ENCODE assay signal across 10 cellular contexts in the genomic region with DNA sequence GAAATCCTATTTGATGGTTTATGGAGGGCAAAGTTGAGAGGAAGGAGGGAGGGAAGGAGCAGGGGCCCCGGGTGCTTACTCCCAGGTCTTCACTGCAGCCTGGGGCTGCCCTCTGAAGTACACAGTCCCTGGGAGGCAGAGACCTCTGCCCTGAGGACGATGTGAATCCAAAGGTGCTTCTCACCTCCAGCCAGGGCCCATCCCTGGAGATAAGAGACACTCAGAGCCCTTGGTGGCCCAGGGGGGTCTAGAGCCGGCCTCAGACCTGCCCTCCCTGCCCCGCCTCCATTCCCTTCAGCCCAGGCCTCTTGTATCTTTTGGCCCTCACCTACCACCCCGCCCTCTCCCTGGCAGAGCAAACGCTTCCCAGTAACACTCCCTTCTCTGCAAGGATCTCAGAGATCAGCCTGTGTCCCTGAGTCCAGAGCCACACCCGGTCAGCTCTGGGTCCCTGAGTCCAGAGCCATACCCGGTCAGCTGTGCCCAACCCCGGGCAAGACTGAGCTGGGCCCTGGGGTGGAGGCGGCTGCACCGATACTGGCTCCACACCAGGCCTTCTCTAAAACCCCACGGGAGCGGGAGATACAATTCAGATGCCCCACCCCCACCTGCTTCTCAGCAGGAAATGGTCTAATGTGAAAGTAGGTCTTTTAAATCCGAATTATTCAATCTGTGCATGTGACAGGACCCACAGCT. TPM values are rescaled to one million over a fixed set of nuclear protein-coding genes. Genes with fewer than 3 reads are reported as not detected.
DNase-seq lines count a peak whose midpoint lies in the region; ATAC-seq and TF ChIP-seq lines count a peak whose summit lies in the region.
"Had no signal": no experiment of that assay in that cellular context is flagged by ENCODE, and none has a peak within 500 bp of the region (broad histone marks: within the 10 kb centered on the region; RNA-seq: fewer than 3 reads in every experiment).

No MANE protein-coding gene starts in this region.

- H3K9ac ChIP-seq in mesenchymal stem cell (ENCODE audit: low read length): peak overlapping the region; percentile 52

- H3K4me1 ChIP-seq in right atrium auricular region (peaks cover 0 to 42% of the 10 kb centered on the region in 2 donors), mesenchymal stem cell (ENCODE audit: control insufficient read depth, insufficient read depth, low read depth, low read length) (peaks cover 31% of the 10 kb centered on the region), upper lobe of right lung (peaks cover 12% of the 10 kb centered on the region)

- H2AK5ac ChIP-seq in mesenchymal stem cell (ENCODE audit: low read length, severe bottlenecking): no peak overlapping the region

- DNase-seq in Right ventricle myocardium inferior (ENCODE audit: missing footprints) (peak; percentile 72), right atrium auricular region (ENCODE audit: low spot score) (no peak), mesenchymal stem cell (no peak), upper lobe of right lung (peak; percentile 64), G401 (ENCODE audit: low spot score) (no peak), NCI-H82 treated with DMSO at 0.1 percent for 48 hours (lab: John Stamatoyannopoulos, UW; ENCODE audit: unreplicated experiment) (no peak)
- DNase-seq in activated T-helper 1 cell treated with anti-CD3 and anti-CD28 coated beads, Interleukin-12 subunit alpha, Interleukin-12 subunit beta, Interleukin-2, Interleukin-4 antibody, amounts not matched to agents 30 ng/mL and 10 ng/mL and 1 ng/mL, durations not matched to agents 14 hours and 24 hours and 36 hours (ENCODE audit: low spot score): no peak
- DNase-seq: activated CD4-positive, CD25-positive, alpha-beta regulatory T cell treated with anti-CD3 and anti-CD28 coated beads, Interleukin-2, amount 50 U/mL, for 72 hours; NCI-H82 had no signal

- H3K4me3 ChIP-seq in right atrium auricular region: no peak overlapping the region
- peak overlapping the region in 1 of 2 experiments; percentile 55 for H3K4me3 ChIP-seq in mesenchymal stem cell (ENCODE audit: insufficient read depth in 1 of 2, low read depth in 1 of 2, low read length in 2 of 2)
- H3K4me3 ChIP-seq in upper lobe of right lung: no peak overlapping the region

- peak overlapping the region in 1 of 2 experiments; percentile 20 for H3K4ac ChIP-seq in mesenchymal stem cell (ENCODE audit: low read depth in 1 of 2, low read length in 2 of 2)

- peaks cover 21% of the 10 kb centered on the region for H3K4me1 Mint-ChIP-seq in activated T-helper 1 cell treated with anti-CD3 and anti-CD28 coated beads, Interleukin-12 subunit alpha, Interleukin-12 subunit beta, Interleukin-2, Interleukin-4 antibody, amounts not matched to agents 30 ng/mL and 10 ng/mL and 1 ng/mL, durations not matched to agents 14 hours and 24 hours and 36 hours (ENCODE audit: low read depth)

- no peak overlapping the region for H4K8ac ChIP-seq in mesenchymal stem cell (ENCODE audit: low read length)

- in situ Hi-C loops in G401 (cut with HindIII; ENCODE audit: low sequenced_read_pairs): no loop called here

- no peaks in the 10 kb centered on the region for H3K36me3 ChIP-seq in right atrium auricular region
- peaks cover 0 to 11% of the 10 kb centered on the region in 2 experiments for H3K36me3 ChIP-seq in mesenchymal stem cell (ENCODE audit: control insufficient read depth in 1 of 2, insufficient read depth in 2 of 2, low read depth in 1 of 2, low read length in 2 of 2)
- H3K36me3 ChIP-seq in upper lobe of right lung: no peaks in the 10 kb centered on the region

- no peaks in the 10 kb centered on the region for H3K9me3 Mint-ChIP-seq in activated T-helper 1 cell treated with anti-CD3 and anti-CD28 coated beads, Interleukin-12 subunit alpha, Interleukin-12 subunit beta, Interleukin-2, Interleukin-4 antibody, amounts not matched to agents 30 ng/mL and 10 ng/mL and 1 ng/mL, durations not matched to agents 14 hours and 24 hours and 36 hours

- H3K18ac ChIP-seq in mesenchymal stem cell (ENCODE audit: low read depth in 1 of 2, low read length in 2 of 2): peak overlapping the region in 1 of 2 experiments; percentile 51

- intact Hi-C loops in Right ventricle myocardium inferior (cut with DNase I): no loop called here
- intact Hi-C loops in activated T-helper 1 cell treated with anti-CD3 and anti-CD28 coated beads, Interleukin-12 subunit alpha, Interleukin-12 subunit beta, Interleukin-2, Interleukin-4 antibody, amounts not matched to agents 30 ng/mL and 10 ng/mL and 1 ng/mL, durations not matched to agents 14 hours and 24 hours and 36 hours (cut with micrococcal nuclease): no loop called here
- intact Hi-C loops in upper lobe of right lung (cut with DNase I): loop anchor here (10.0 kb wide), 1 partner anchor 140 kb away; no protein-coding TSS in a partner anchor

- peaks cover 20% of the 10 kb centered on the region for H3K79me1 ChIP-seq in mesenchymal stem cell (replicated peaks; ENCODE audit: low read length, poor library complexity, severe bottlenecking)

- H3K9me3 ChIP-seq in right atrium auricular region (no peaks in the 10 kb centered on the region), mesenchymal stem cell (ENCODE audit: control insufficient read depth, low read length) (no peaks in the 10 kb centered on the region), upper lobe of right lung (no peaks in the 10 kb centered on the region)

- H3K14ac ChIP-seq in mesenchymal stem cell (ENCODE audit: low read length in 2 of 2): peak overlapping the region in 1 of 2 experiments; percentile 57

- TF ChIP-seq CTCF in right atrium auricular region (IDR thresholded peaks at IDR 0.05) (no peak), upper lobe of right lung (IDR thresholded peaks at IDR 0.05) (no peak)

- H2BK12ac ChIP-seq in mesenchymal stem cell (ENCODE audit: low read length in 2 of 2): peak overlapping the region in 1 of 2 experiments; percentile 16

- H4K91ac ChIP-seq in mesenchymal stem cell (ENCODE audit: low read length): no peak overlapping the region

- H2BK15ac ChIP-seq in mesenchymal stem cell (ENCODE audit: low read depth, poor library complexity, severe bottlenecking): no peak overlapping the region

- H3K27ac ChIP-seq in right atrium auricular region (peak overlapping the region in 1 of 2 donors; percentile 33), mesenchymal stem cell (ENCODE audit: low read length, poor library complexity, severe bottlenecking) (no peak overlapping the region), upper lobe of right lung (no peak overlapping the region)

- no peak overlapping the region for H2BK120ac ChIP-seq in mesenchymal stem cell (ENCODE audit: low read depth, low read length)

- peaks cover 2% of the 10 kb centered on the region for H3K36me3 Mint-ChIP-seq in activated T-helper 1 cell treated with anti-CD3 and anti-CD28 coated beads, Interleukin-12 subunit alpha, Interleukin-12 subunit beta, Interleukin-2, Interleukin-4 antibody, amounts not matched to agents 30 ng/mL and 10 ng/mL and 1 ng/mL, durations not matched to agents 14 hours and 24 hours and 36 hours (ENCODE audit: low read depth)

- WGBS in mesenchymal stem cell: 43% methylated on average over 12 of the region's 14 CpGs

- no peak overlapping the region for H3K4me2 ChIP-seq in mesenchymal stem cell (ENCODE audit: low read length, poor library complexity, severe bottlenecking)

- peak overlapping the region; percentile 57 for H2AFZ ChIP-seq in mesenchymal stem cell (ENCODE audit: low read depth, low read length)

- peak overlapping the region; percentile 72 for H3K27ac Mint-ChIP-seq in activated T-helper 1 cell treated with anti-CD3 and anti-CD28 coated beads, Interleukin-12 subunit alpha, Interleukin-12 subunit beta, Interleukin-2, Interleukin-4 antibody, amounts not matched to agents 30 ng/mL and 10 ng/mL and 1 ng/mL, durations not matched to agents 14 hours and 24 hours and 36 hours

- no peak overlapping the region for H3K23ac ChIP-seq in mesenchymal stem cell (ENCODE audit: low read length in 2 of 2)

- H3K27me3 ChIP-seq in right atrium auricular region (no peaks in the 10 kb centered on the region), mesenchymal stem cell (ENCODE audit: control insufficient read depth in 1 of 2, insufficient read depth in 1 of 2, low read length in 2 of 2) (peaks cover 0 to 11% of the 10 kb centered on the region in 2 experiments), upper lobe of right lung (no peaks in the 10 kb centered on the region)

- H2BK5ac ChIP-seq in mesenchymal stem cell (ENCODE audit: low read depth, low read length, poor library complexity, severe bottlenecking): no peak overlapping the region

- peaks cover 9% of the 10 kb centered on the region for H3K27me3 Mint-ChIP-seq in activated T-helper 1 cell treated with anti-CD3 and anti-CD28 coated beads, Interleukin-12 subunit alpha, Interleukin-12 subunit beta, Interleukin-2, Interleukin-4 antibody, amounts not matched to agents 30 ng/mL and 10 ng/mL and 1 ng/mL, durations not matched to agents 14 hours and 24 hours and 36 hours (ENCODE audit: insufficient read depth)

- ATAC-seq in Right ventricle myocardium inferior: peak; percentile 23
- ATAC-seq in upper lobe of right lung: peak; percentile 0
- no peak for ATAC-seq in HG03442 (IDR thresholded peaks at IDR 0.05; ENCODE audit: unreplicated experiment)

- H3K4me3 Mint-ChIP-seq in activated T-helper 1 cell treated with anti-CD3 and anti-CD28 coated beads, Interleukin-12 subunit alpha, Interleukin-12 subunit beta, Interleukin-2, Interleukin-4 antibody, amounts not matched to agents 30 ng/mL and 10 ng/mL and 1 ng/mL, durations not matched to agents 14 hours and 24 hours and 36 hours: peak overlapping the region; percentile 26

RNA-seq across cellular contexts. Expression of gene GNB1, which starts 3.6 kb away (rescaled TPM):
- total RNA-seq in Right ventricle myocardium inferior (182 TPM), right atrium auricular region (10 to 100 TPM; 69.9 to 91.6 TPM), upper lobe of right lung (328 TPM)
- total RNA-seq in activated T-helper 1 cell treated with anti-CD3 and anti-CD28 coated beads, Interleukin-12 subunit alpha, Interleukin-12 subunit beta, Interleukin-2, Interleukin-4 antibody, amounts not matched to agents 30 ng/mL and 10 ng/mL and 1 ng/mL, durations not matched to agents 14 hours and 24 hours and 36 hours: 382 and 398 TPM in 2 replicates
- 252 TPM for polyA plus RNA-seq in mesenchymal stem cell (2013, experiment 1 of 2)
- polyA plus RNA-seq in mesenchymal stem cell (2013, experiment 2 of 2): 253 TPM
- 306 and 351 TPM in 2 replicates for total RNA-seq in G401 (2014; rRNA removed; shearing (Covaris generic))

RNA-seq across cellular contexts. Expression of gene CALML6, which starts 20.6 kb away (rescaled TPM):
- not detected for total RNA-seq in Right ventricle myocardium inferior
- total RNA-seq in right atrium auricular region: not detected
- 0.36 and 0.51 TPM in 2 replicates for total RNA-seq in activated T-helper 1 cell treated with anti-CD3 and anti-CD28 coated beads, Interleukin-12 subunit alpha, Interleukin-12 subunit beta, Interleukin-2, Interleukin-4 antibody, amounts not matched to agents 30 ng/mL and 10 ng/mL and 1 ng/mL, durations not matched to agents 14 hours and 24 hours and 36 hours
- polyA plus RNA-seq in mesenchymal stem cell (2013, experiment 1 of 2): 0.25 TPM
- polyA plus RNA-seq in mesenchymal stem cell (2013, experiment 2 of 2): 0.25 TPM
- total RNA-seq in upper lobe of right lung: 0.90 TPM
- total RNA-seq in G401 (2014; rRNA removed; shearing (Covaris generic)): not detected in 2 replicates

RNA-seq across cellular contexts. Expression of gene TMEM52, which starts 24.6 kb away (rescaled TPM):
- total RNA-seq in Right ventricle myocardium inferior (1.2 TPM), right atrium auricular region (1 to 10 TPM in 1 of 2 donors, under 1 TPM in 1; 0.51 to 1.8 TPM), upper lobe of right lung (1.5 TPM)
- 0.99 and 1.5 TPM in 2 replicates for total RNA-seq in activated T-helper 1 cell treated with anti-CD3 and anti-CD28 coated beads, Interleukin-12 subunit alpha, Interleukin-12 subunit beta, Interleukin-2, Interleukin-4 antibody, amounts not matched to agents 30 ng/mL and 10 ng/mL and 1 ng/mL, durations not matched to agents 14 hours and 24 hours and 36 hours
- 0.95 TPM for polyA plus RNA-seq in mesenchymal stem cell (2013, experiment 1 of 2)
- polyA plus RNA-seq in mesenchymal stem cell (2013, experiment 2 of 2): 1.1 TPM
- 5.3 and 13.7 TPM in 2 replicates for total RNA-seq in G401 (2014; rRNA removed; shearing (Covaris generic))

Comparison
In these comparisons a context has a peak if more than half of its experiments do, and no peak if none do; other contexts are left out.
1. DNase-seq: peak in Right ventricle myocardium inferior (single experiment) and upper lobe of right lung (single experiment); none in right atrium auricular region (single experiment), activated T-helper 1 cell treated with anti-CD3 and anti-CD28 coated beads, Interleukin-12 subunit alpha, Interleukin-12 subunit beta, Interleukin-2, Interleukin-4 antibody, amounts not matched to agents 30 ng/mL and 10 ng/mL and 1 ng/mL, durations not matched to agents 14 hours and 24 hours and 36 hours (single experiment), mesenchymal stem cell (single experiment), G401 (single experiment) and NCI-H82 treated with DMSO at 0.1 percent for 48 hours (single experiment).